26 cellular contexts compared by ENCODE assay signal in genomic region chr16:4092547-4093265, GRCh38. TPM values are rescaled to one million over a fixed set of nuclear protein-coding genes. Genes with fewer than 3 reads are reported as not detected.
DNase-seq lines count a peak whose midpoint lies in the region; ATAC-seq, FAIRE-seq and TF ChIP-seq lines count a peak whose summit lies in the region.
"Had no signal": no experiment of that assay in that cellular context is flagged by ENCODE, and none has a peak within 500 bp of the region (broad histone marks: within the 10 kb centered on the region; RNA-seq: fewer than 3 reads in every experiment).

No MANE protein-coding gene starts in this region.

- H3K36me3 ChIP-seq in right atrium auricular region = no peaks in the 10 kb centered on the region
- H3K36me3 ChIP-seq: stomach had no signal

- H3K27me3 ChIP-seq in right atrium auricular region = no peaks in the 10 kb centered on the region
- H3K27me3 ChIP-seq: foreskin keratinocyte, stomach had no signal

- H3K4me1 ChIP-seq in right atrium auricular region = peaks cover 0 to 51% of the 10 kb centered on the region in 2 donors
- H3K4me1 ChIP-seq: foreskin keratinocyte had no signal

- no peak for TF ChIP-seq POLR2A in H54 (IDR thresholded peaks at IDR 0.05; ENCODE audit: low read depth, low read length)

- intact Hi-C loops in cardiac septum (cut with DNase I) = no loop called here

- ATAC-seq in HG03378 (IDR thresholded peaks at IDR 0.05; ENCODE audit: unreplicated experiment) = no peak
- ATAC-seq: activated naive CD4-positive, alpha-beta T cell treated with anti-CD3 and anti-CD28 coated beads, Interleukin-2, amount 50 U/mL, for 72 hours; foreskin keratinocyte; sciatic nerve had no signal

- H3K4me3 ChIP-seq in right atrium auricular region (no peak overlapping the region), fibroblast of mammary gland (ENCODE audit: control insufficient read depth, low read depth, low read length) (peak overlapping the region; percentile 7)

- TF ChIP-seq CTCF in right atrium auricular region (IDR thresholded peaks at IDR 0.05) = no peak
- TF ChIP-seq CTCF in fibroblast of mammary gland (conservative IDR thresholded peaks at IDR 0.05; ENCODE audit: control insufficient read depth, insufficient read depth, low read depth, low read length) = no peak

- FAIRE-seq in H54 (lab: Jason Lieb, UNC) = no peak

- H3K27ac ChIP-seq in right atrium auricular region = peak overlapping the region; percentile 80 to 83
- H3K27ac ChIP-seq: epithelial cell of prostate, foreskin keratinocyte, parathyroid adenoma had no signal

- no peaks in the 10 kb centered on the region for H3K9me3 ChIP-seq in right atrium auricular region
- H3K9me3 ChIP-seq: stomach had no signal

- DNase-seq in right atrium auricular region (ENCODE audit: low spot score) = no peak
- no peak for DNase-seq in cardiac septum (ENCODE audit: low spot score)
- DNase-seq in fibroblast of mammary gland (ENCODE audit: low read depth) = no peak
- DNase-seq in putamen (ENCODE audit: low spot score) = peak; percentile 59
- no peak for DNase-seq in activated effector memory CD4-positive, alpha-beta T cell treated with anti-CD3 and anti-CD28 coated beads, Interleukin-2, amount 50 U/mL, for 16 hours
- DNase-seq in H54 (ENCODE audit: insufficient read length, low spot score) = no peak
- DNase-seq in LoVo (ENCODE audit: low spot score) = no peak
- DNase-seq: activated B cell treated with CpG ODN at 0.5 μM for 24 hours; activated CD4-positive, alpha-beta T cell treated with anti-CD3 and anti-CD28 coated beads, Interleukin-2, amount 50 U/mL, for 4 hours; activated CD8-positive, alpha-beta memory T cell treated with anti-CD3 and anti-CD28 coated beads, Interleukin-2, amount 50 U/mL, for 4 hours; cerebellar nuclear complex; DMS79; foreskin keratinocyte; hippocampal formation; immature natural killer cell; NCI-H1105; NCI-H446 treated with DMSO at 0.1 percent for 48 hours; nephron progenitor cell; SHP77; stimulated activated CD8-positive, alpha-beta memory T cell treated with anti-CD3 and anti-CD28 coated beads, Interleukin-4, amount 100 ng/mL, for 48 hours; stomach had no signal

RNA-seq across cellular contexts. Expression of gene ADCY9, which starts 23.5 kb away (rescaled TPM):
- total RNA-seq in right atrium auricular region = 10 to 100 TPM; 31.5 to 42.2 TPM
- total RNA-seq in cardiac septum = 44.0 TPM
